Comparison of ENCODE assay signal across 28 cellular contexts in the genomic region with DNA sequence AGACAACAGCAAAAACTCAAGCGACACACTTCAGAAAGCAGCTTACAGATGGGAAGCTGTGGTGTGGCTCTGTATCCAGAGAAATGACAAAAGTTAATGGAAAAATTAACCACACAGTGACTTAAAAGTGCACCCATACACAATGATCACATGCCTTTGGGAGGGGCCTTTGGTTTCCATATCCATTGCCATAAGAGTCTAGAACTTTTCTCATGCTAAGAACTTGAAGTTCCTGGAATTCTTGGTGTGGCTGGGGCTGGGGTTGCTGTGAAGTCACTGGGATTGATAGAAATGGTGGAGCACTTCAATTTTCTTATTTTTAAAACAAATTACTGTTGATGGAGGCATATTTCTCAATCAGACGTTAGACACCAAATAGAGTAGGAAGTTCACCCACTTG.
"Had no signal": no experiment of that assay in that cellular context is flagged by ENCODE, and none has a peak within 500 bp of the region (broad histone marks: within the 10 kb centered on the region; RNA-seq: fewer than 3 reads in every experiment).

No MANE protein-coding gene starts in this region.

- H3K27ac ChIP-seq: brain microvascular endothelial cell, coronary artery, dorsolateral prefrontal cortex, esophagus muscularis mucosa, foreskin keratinocyte, gastrocnemius medialis, heart left ventricle, WERI-Rb-1 had no signal

- H3K4me3 ChIP-seq: coronary artery, dorsolateral prefrontal cortex, esophagus muscularis mucosa, gastrocnemius medialis, heart left ventricle had no signal

- DNase-seq: activated CD4-positive, alpha-beta memory T cell treated with anti-CD3 and anti-CD28 coated beads, Interleukin-2, amount 10 ng/mL, durations not matched to agents 7 days and 5 days; activated CD4-positive, alpha-beta T cell treated with anti-CD3 and anti-CD28 coated beads for 36 hours; activated CD4-positive, alpha-beta T cell treated with anti-CD3 and anti-CD28 coated beads, Interleukin-2, amount 10 ng/mL, durations not matched to agents 7 days and 5 days; activated CD4-positive, alpha-beta T cell treated with anti-CD3 and anti-CD28 coated beads, Interleukin-2, amount 50 U/mL, for 4 hours; activated CD4-positive, CD25-positive, alpha-beta regulatory T cell; activated CD4-positive, CD25-positive, alpha-beta regulatory T cell treated with anti-CD3 and anti-CD28 coated beads, Interleukin-2, amount 50 U/mL, for 72 hours; activated effector memory CD4-positive, alpha-beta T cell treated with Interleukin-2 at 50 U/mL for 16 hours; activated gamma-delta T cell treated with Interleukin-2 at 50 U/mL for 16 hours; activated naive CD4-positive, alpha-beta T cell treated with anti-CD3 and anti-CD28 coated beads, Interleukin-2, amount 50 U/mL, for 16 hours; activated naive CD4-positive, alpha-beta T cell treated with Interleukin-2 at 50 U/mL for 16 hours; activated T-cell treated with anti-CD3 and anti-CD28 coated beads, Interleukin-2, amount 50 U/mL, for 4 hours; amniotic stem cell; anterior cingulate cortex; brain microvascular endothelial cell; dorsolateral prefrontal cortex; effector CD4-positive, alpha-beta T cell; effector memory CD8-positive, alpha-beta T cell; erythroblast; foreskin keratinocyte; gastrocnemius medialis; glutamatergic neuron; heart left ventricle; T-helper 17 cell; T1000; WERI-Rb-1 had no signal

- H3K9me3 ChIP-seq: esophagus muscularis mucosa, gastrocnemius medialis, heart left ventricle had no signal

- H3K36me3 ChIP-seq: brain microvascular endothelial cell, esophagus muscularis mucosa, gastrocnemius medialis had no signal

- H3K27me3 ChIP-seq: brain microvascular endothelial cell, dorsolateral prefrontal cortex, gastrocnemius medialis, heart left ventricle had no signal

- ATAC-seq: activated CD4-positive, alpha-beta T cell treated with anti-CD3 and anti-CD28 coated beads for 36 hours; activated T-cell treated with anti-CD3 and anti-CD28 coated beads, Interleukin-2, amount 50 U/mL, for 4 hours; activated T-helper 17 cell treated with anti-CD3 and anti-CD28 coated beads, Interleukin-2, amount 50 U/mL, for 72 hours; effector memory CD8-positive, alpha-beta T cell; foreskin keratinocyte; gastrocnemius medialis; heart left ventricle; T-helper 17 cell had no signal

- H3K4me1 ChIP-seq: esophagus muscularis mucosa, foreskin keratinocyte, gastrocnemius medialis, heart left ventricle had no signal
